ENCODE assay signal across 19 cellular contexts in genomic region chr14:62213516-62213915, GRCh38.
DNase-seq lines count a peak whose midpoint lies in the region; ATAC-seq, FAIRE-seq and TF ChIP-seq lines count a peak whose summit lies in the region.
"Had no signal": no experiment of that assay in that cellular context is flagged by ENCODE, and none has a peak within 500 bp of the region (broad histone marks: within the 10 kb centered on the region; RNA-seq: fewer than 3 reads in every experiment).

No MANE protein-coding gene starts in this region.

- no peaks in the 10 kb centered on the region for H3K36me3 Mint-ChIP-seq in natural killer cell
- no peaks in the 10 kb centered on the region for H3K36me3 Mint-ChIP-seq in activated T-cell treated with anti-CD3 and anti-CD28 coated beads, Interleukin-2, amount 50 U/mL, for 4 hours (ENCODE audit: insufficient read depth)
- H3K36me3 Mint-ChIP-seq in activated CD8-positive, alpha-beta T cell treated with anti-CD3 and anti-CD28 coated beads, Interleukin-2, amount 10 ng/mL, durations not matched to agents 7 days and 5 days (ENCODE audit: low read depth) = no peaks in the 10 kb centered on the region
- H3K36me3 Mint-ChIP-seq: activated CD8-positive, alpha-beta memory T cell treated with anti-CD3 and anti-CD28 coated beads, Interleukin-2, amount 10 ng/mL, durations not matched to agents 7 days and 5 days; activated naive CD8-positive, alpha-beta T cell; CD4-positive, CD25-positive, alpha-beta regulatory T cell; immature natural killer cell had no signal

- peaks cover 13 to 37% of the 10 kb centered on the region in 2 donors for H3K27me3 Mint-ChIP-seq in natural killer cell (ENCODE audit: low read depth in 2 of 2)
- peaks cover 10% of the 10 kb centered on the region for H3K27me3 Mint-ChIP-seq in activated T-cell treated with anti-CD3 and anti-CD28 coated beads, Interleukin-2, amount 50 U/mL, for 4 hours (ENCODE audit: low read depth)
- H3K27me3 Mint-ChIP-seq in activated CD8-positive, alpha-beta T cell treated with anti-CD3 and anti-CD28 coated beads, Interleukin-2, amount 10 ng/mL, durations not matched to agents 7 days and 5 days (ENCODE audit: low read depth) = no peaks in the 10 kb centered on the region
- H3K27me3 Mint-ChIP-seq: activated CD8-positive, alpha-beta memory T cell treated with anti-CD3 and anti-CD28 coated beads, Interleukin-2, amount 10 ng/mL, durations not matched to agents 7 days and 5 days; progenitor cell of endocrine pancreas had no signal

- no peaks in the 10 kb centered on the region for H3K36me3 ChIP-seq in RWPE2 (ENCODE audit: low read depth)
- H3K36me3 ChIP-seq: thyroid gland had no signal

- H3K27ac ChIP-seq in RWPE2 (ENCODE audit: poor library complexity, severe bottlenecking) = no peak overlapping the region
- H3K27ac ChIP-seq: thyroid gland had no signal

- POLR2A ChIA-PET in activated CD8-positive, alpha-beta T cell treated with anti-CD3 and anti-CD28 coated beads, Interleukin-2, amount 10 ng/mL, durations not matched to agents 7 days and 5 days (lab: Charles Lee) = no interaction called here

- FAIRE-seq in islet of Langerhans (lab: Jason Lieb, UNC) = peak; percentile 17
- FAIRE-seq: G401.6, HepG2 had no signal

- H3K4me1 ChIP-seq in RWPE2 (ENCODE audit: insufficient read depth, poor library complexity, severe bottlenecking) = peaks cover 33% of the 10 kb centered on the region
- H3K4me1 ChIP-seq: thyroid gland had no signal

- no peaks in the 10 kb centered on the region for H3K9me3 ChIP-seq in RWPE2 (ENCODE audit: severe bottlenecking)
- H3K9me3 ChIP-seq: thyroid gland had no signal

- H3K27ac Mint-ChIP-seq in natural killer cell = no peak overlapping the region
- H3K27ac Mint-ChIP-seq in activated CD8-positive, alpha-beta T cell treated with anti-CD3 and anti-CD28 coated beads, Interleukin-2, amount 10 ng/mL, durations not matched to agents 7 days and 5 days = no peak overlapping the region
- H3K27ac Mint-ChIP-seq: activated CD8-positive, alpha-beta memory T cell treated with anti-CD3 and anti-CD28 coated beads, Interleukin-2, amount 10 ng/mL, durations not matched to agents 7 days and 5 days; activated naive CD8-positive, alpha-beta T cell; CD4-positive, CD25-positive, alpha-beta regulatory T cell; immature natural killer cell; progenitor cell of endocrine pancreas had no signal

- TF ChIP-seq CTCF in RWPE2 (IDR thresholded peaks at IDR 0.05; ENCODE audit: poor library complexity, severe bottlenecking) (no peak), natural killer cell (IDR thresholded peaks at IDR 0.05) (no peak)

- no peak overlapping the region for H3K4me3 ChIP-seq in RWPE2 (ENCODE audit: severe bottlenecking)
- H3K4me3 ChIP-seq: thyroid gland had no signal

- ATAC-seq in RWPE2 (ENCODE audit: low read depth) (peak; percentile 78), natural killer cell (no peak)
- ATAC-seq in activated T-cell treated with anti-CD3 and anti-CD28 coated beads, Interleukin-2, amount 50 U/mL, for 4 hours = no peak
- no peak for ATAC-seq in activated CD8-positive, alpha-beta T cell treated with anti-CD3 and anti-CD28 coated beads, Interleukin-2, amount 10 ng/mL, durations not matched to agents 7 days and 5 days
- ATAC-seq: activated CD8-positive, alpha-beta memory T cell treated with anti-CD3 and anti-CD28 coated beads, Interleukin-2, amount 10 ng/mL, durations not matched to agents 7 days and 5 days; HCT116; HepG2 had no signal

- intact Hi-C loops in natural killer cell (cut with micrococcal nuclease) = no loop called here

- H3K4me3 Mint-ChIP-seq in natural killer cell = no peak overlapping the region
- H3K4me3 Mint-ChIP-seq in activated T-cell treated with anti-CD3 and anti-CD28 coated beads, Interleukin-2, amount 50 U/mL, for 4 hours = no peak overlapping the region
- H3K4me3 Mint-ChIP-seq in activated CD8-positive, alpha-beta T cell treated with anti-CD3 and anti-CD28 coated beads, Interleukin-2, amount 10 ng/mL, durations not matched to agents 7 days and 5 days = no peak overlapping the region
- H3K4me3 Mint-ChIP-seq: activated CD8-positive, alpha-beta memory T cell treated with anti-CD3 and anti-CD28 coated beads, Interleukin-2, amount 10 ng/mL, durations not matched to agents 7 days and 5 days; activated naive CD8-positive, alpha-beta T cell; CD4-positive, CD25-positive, alpha-beta regulatory T cell; immature natural killer cell had no signal

- H3K4me1 Mint-ChIP-seq in natural killer cell = no peaks in the 10 kb centered on the region
- no peaks in the 10 kb centered on the region for H3K4me1 Mint-ChIP-seq in activated T-cell treated with anti-CD3 and anti-CD28 coated beads, Interleukin-2, amount 50 U/mL, for 4 hours (ENCODE audit: low read depth)
- no peaks in the 10 kb centered on the region for H3K4me1 Mint-ChIP-seq in activated CD8-positive, alpha-beta T cell treated with anti-CD3 and anti-CD28 coated beads, Interleukin-2, amount 10 ng/mL, durations not matched to agents 7 days and 5 days (ENCODE audit: low read depth)
- H3K4me1 Mint-ChIP-seq: activated CD8-positive, alpha-beta memory T cell treated with anti-CD3 and anti-CD28 coated beads, Interleukin-2, amount 10 ng/mL, durations not matched to agents 7 days and 5 days; CD4-positive, CD25-positive, alpha-beta regulatory T cell; immature natural killer cell had no signal

- DNase-seq in H4 (ENCODE audit: low spot score) (peak; percentile 46), NCI-H1105 (lab: John Stamatoyannopoulos, UW) (peak; percentile 61), RWPE2 (ENCODE audit: low spot score) (no peak), natural killer cell (no peak), OCI-M2 (lab: John Stamatoyannopoulos, UW; ENCODE audit: unreplicated experiment) (no peak)
- no peak for DNase-seq in activated T-cell treated with anti-CD3 and anti-CD28 coated beads, Interleukin-2, amount 50 U/mL, for 4 hours
- no peak for DNase-seq in activated CD8-positive, alpha-beta T cell treated with anti-CD3 and anti-CD28 coated beads, Interleukin-2, amount 10 ng/mL, durations not matched to agents 7 days and 5 days
- DNase-seq: activated CD8-positive, alpha-beta memory T cell treated with anti-CD3 and anti-CD28 coated beads, Interleukin-2, amount 10 ng/mL, durations not matched to agents 7 days and 5 days; CD4-positive, CD25-positive, alpha-beta regulatory T cell; immature natural killer cell; NCI-H1048; stimulated activated CD4-positive, alpha-beta T cell treated with anti-CD3 and anti-CD28 coated beads, Interleukin-15, amount 100 ng/mL, for 24 hours; thyroid gland had no signal

- peaks cover 0 to 3% of the 10 kb centered on the region in 2 donors for H3K9me3 Mint-ChIP-seq in natural killer cell
- H3K9me3 Mint-ChIP-seq in activated T-cell treated with anti-CD3 and anti-CD28 coated beads, Interleukin-2, amount 50 U/mL, for 4 hours = no peaks in the 10 kb centered on the region
- H3K9me3 Mint-ChIP-seq in activated CD8-positive, alpha-beta T cell treated with anti-CD3 and anti-CD28 coated beads, Interleukin-2, amount 10 ng/mL, durations not matched to agents 7 days and 5 days (ENCODE audit: insufficient read depth) = no peaks in the 10 kb centered on the region

- CTCF ChIA-PET in activated CD8-positive, alpha-beta T cell treated with anti-CD3 and anti-CD28 coated beads, Interleukin-2, amount 10 ng/mL, durations not matched to agents 7 days and 5 days (lab: Charles Lee) = no interaction called here

- H3K27me3 ChIP-seq in RWPE2 (ENCODE audit: insufficient read depth, poor library complexity, severe bottlenecking) = no peaks in the 10 kb centered on the region
- H3K27me3 ChIP-seq: thyroid gland had no signal

Comparison
In these comparisons a context has a peak if more than half of its experiments do, and no peak if none do; other contexts are left out.
1. DNase-seq: peak in H4 (single experiment) and NCI-H1105 (single experiment); none in RWPE2 (single experiment), natural killer cell (single experiment), activated T-cell treated with anti-CD3 and anti-CD28 coated beads, Interleukin-2, amount 50 U/mL, for 4 hours (single experiment), activated CD8-positive, alpha-beta T cell treated with anti-CD3 and anti-CD28 coated beads, Interleukin-2, amount 10 ng/mL, durations not matched to agents 7 days and 5 days (single experiment) and OCI-M2 (single experiment).